In the genomic region with DNA sequence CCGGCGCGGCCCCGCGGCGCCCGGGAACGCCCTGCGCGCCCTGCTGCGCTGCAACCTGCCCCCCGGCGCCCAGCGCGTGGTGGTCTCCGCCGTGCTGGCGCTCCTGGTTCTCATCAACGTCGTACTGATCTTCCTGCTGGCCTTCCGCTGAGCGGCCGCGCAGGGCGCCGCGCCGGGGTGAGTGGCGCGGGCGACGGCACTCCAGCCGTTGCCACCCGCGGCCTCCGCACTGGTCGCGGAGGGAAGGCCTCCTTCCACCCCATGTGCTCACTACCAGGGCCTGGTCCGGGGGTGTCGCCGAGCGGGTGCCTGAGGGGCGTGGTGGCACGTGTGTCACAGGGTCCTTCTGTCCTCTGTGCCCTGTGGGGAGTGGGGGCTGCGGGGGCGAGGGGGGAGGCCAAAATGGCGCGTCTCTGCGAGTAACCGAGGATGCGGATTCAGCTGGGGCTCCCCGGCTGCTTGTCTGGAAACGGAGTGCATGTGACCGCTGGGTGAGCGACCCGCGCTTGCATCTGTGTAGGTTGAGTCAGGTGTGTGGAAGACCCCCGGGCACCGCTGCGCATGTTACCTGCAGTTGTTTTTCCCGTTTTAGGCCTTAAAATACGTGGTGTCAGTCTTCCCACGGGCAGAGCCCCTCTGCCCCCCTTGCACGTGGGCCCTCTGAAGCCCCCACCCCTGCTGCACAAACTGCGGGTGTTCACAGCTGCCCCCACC, we compare ENCODE assay signal across 9 cellular contexts. TPM values are rescaled to one million over a fixed set of nuclear protein-coding genes. Genes with fewer than 3 reads are reported as not detected.
DNase-seq lines count a peak whose midpoint lies in the region; ATAC-seq and TF ChIP-seq lines count a peak whose summit lies in the region.
"Had no signal": no experiment of that assay in that cellular context is flagged by ENCODE, and none has a peak within 500 bp of the region (broad histone marks: within the 10 kb centered on the region; RNA-seq: fewer than 3 reads in every experiment).

No MANE protein-coding gene starts in this region.

- no peaks in the 10 kb centered on the region for H3K27me3 ChIP-seq in testis

- H3K9me3 ChIP-seq in testis, result no peaks in the 10 kb centered on the region

- peak overlapping the region; percentile 35 for H3K4me3 Mint-ChIP-seq in activated T-cell treated with anti-CD3 and anti-CD28 coated beads, Interleukin-2, amount 50 U/mL, for 24 hours
- H3K4me3 Mint-ChIP-seq in brain, result peak overlapping the region; percentile 71 to 80 (median 77)

- H3K4me1 ChIP-seq in testis, result peaks cover 18% of the 10 kb centered on the region

- intact Hi-C loops in testis (cut with DNase I; ENCODE audit: low total_unique reads), result no loop called here

- no peaks in the 10 kb centered on the region for H3K36me3 ChIP-seq in testis (ENCODE audit: low read depth, missing control alignments)

- no peak for ATAC-seq in GM18511 (IDR thresholded peaks at IDR 0.05; ENCODE audit: unreplicated experiment)
- no peak for ATAC-seq in HG03175 (IDR thresholded peaks at IDR 0.05; ENCODE audit: unreplicated experiment)

- TF ChIP-seq CTCF in brain (conservative IDR thresholded peaks at IDR 0.05), result no peak
- TF ChIP-seq CTCF in testis (IDR thresholded peaks at IDR 0.05), result no peak

- H3K4me3 ChIP-seq in testis, result peak overlapping the region; percentile 51 to 60

- WGBS in testis, 2 donors, result 10 to 11% methylated on average over 10 to 29 of the region's 65 CpGs

- no peak for TF ChIP-seq POLR2A in testis (IDR thresholded peaks at IDR 0.05)

- H3K27ac Mint-ChIP-seq in activated T-cell treated with anti-CD3 and anti-CD28 coated beads, Interleukin-2, amount 50 U/mL, for 24 hours, result no peak overlapping the region
- H3K27ac Mint-ChIP-seq in brain, result peak overlapping the region in 1 of 5 experiments; percentile 54

- H3K36me3 Mint-ChIP-seq in activated T-cell treated with anti-CD3 and anti-CD28 coated beads, Interleukin-2, amount 50 U/mL, for 24 hours (ENCODE audit: low read depth), result no peaks in the 10 kb centered on the region
- H3K36me3 Mint-ChIP-seq in brain, result no peaks in the 10 kb centered on the region

- no peaks in the 10 kb centered on the region for H3K9me3 Mint-ChIP-seq in activated T-cell treated with anti-CD3 and anti-CD28 coated beads, Interleukin-2, amount 50 U/mL, for 24 hours
- no peaks in the 10 kb centered on the region for H3K9me3 Mint-ChIP-seq in brain

- H3K4me1 Mint-ChIP-seq in activated T-cell treated with anti-CD3 and anti-CD28 coated beads, Interleukin-2, amount 50 U/mL, for 24 hours (ENCODE audit: low read depth), result peaks cover 17% of the 10 kb centered on the region
- H3K4me1 Mint-ChIP-seq in brain, result peaks cover 26% of the 10 kb centered on the region

- H3K27ac ChIP-seq in testis, result peak overlapping the region in 1 of 2 donors; percentile 24
- H3K27ac ChIP-seq: C4-2B had no signal

- H3K27me3 Mint-ChIP-seq in activated T-cell treated with anti-CD3 and anti-CD28 coated beads, Interleukin-2, amount 50 U/mL, for 24 hours, result peaks cover 39% of the 10 kb centered on the region
- peaks cover 2% of the 10 kb centered on the region for H3K27me3 Mint-ChIP-seq in brain

- DNase-seq in activated T-cell treated with anti-CD3 and anti-CD28 coated beads, Interleukin-2, amount 50 U/mL, for 24 hours, result no peak
- DNase-seq in activated T-cell treated with anti-CD3 and anti-CD28 coated beads, Interleukin-2, amount 50 U/mL, for 1 hour, result no peak
- peak; percentile 87 for DNase-seq in mesenteric fat pad (ENCODE audit: low spot score)
- DNase-seq in testis, result peak; percentile 25
- DNase-seq in activated effector memory CD4-positive, alpha-beta T cell treated with Interleukin-2 at 50 U/mL for 16 hours, result no peak

RNA-seq across cellular contexts. Expression of a gene that starts 58.0 kb away (rescaled TPM):
- polyA plus RNA-seq in brain (ENCODE audit: insufficient read depth, low read depth, low replicate concordance) (80.9 TPM), testis (ENCODE audit: insufficient read depth, low read depth, low replicate concordance) (76.3 TPM)
- total RNA-seq in mesenteric fat pad (120 TPM), testis (100 to 1,000 TPM; 120 to 165 TPM)

Comparison
In these comparisons a context has a peak if more than half of its experiments do, and no peak if none do; other contexts are left out.
1. DNase-seq: peak in mesenteric fat pad (single experiment) and testis (single experiment); none in activated T-cell treated with anti-CD3 and anti-CD28 coated beads, Interleukin-2, amount 50 U/mL, for 24 hours (single experiment), activated T-cell treated with anti-CD3 and anti-CD28 coated beads, Interleukin-2, amount 50 U/mL, for 1 hour (single experiment) and activated effector memory CD4-positive, alpha-beta T cell treated with Interleukin-2 at 50 U/mL for 16 hours (single experiment).